21 cellular contexts compared by ENCODE assay signal in genomic region chr3:64490180-64490579, GRCh38.
"Had no signal": no experiment of that assay in that cellular context is flagged by ENCODE, and none has a peak within 500 bp of the region (broad histone marks: within the 10 kb centered on the region; RNA-seq: fewer than 3 reads in every experiment).

No MANE protein-coding gene starts in this region.

- H3K4me1 ChIP-seq: lower lobe of right lung, prostate gland, upper lobe of right lung had no signal

- ATAC-seq: activated CD8-positive, alpha-beta T cell treated with anti-CD3 and anti-CD28 coated beads for 36 hours; activated T-helper 17 cell treated with anti-CD3 and anti-CD28 coated beads, Interleukin-2, amount 50 U/mL, for 72 hours had no signal

- H3K27ac ChIP-seq: lower lobe of right lung, prostate gland, thoracic aorta, upper lobe of right lung had no signal

- H3K27ac Mint-ChIP-seq: activated CD8-positive, alpha-beta T cell treated with anti-CD3 and anti-CD28 coated beads for 36 hours; activated naive CD8-positive, alpha-beta T cell treated with anti-CD3 and anti-CD28 coated beads, Interleukin-2, amount 10 ng/mL, durations not matched to agents 7 days and 5 days; activated T-helper 17 cell treated with anti-CD3 and anti-CD28 coated beads, Interleukin-2, amount 50 U/mL, for 72 hours; mesothelial cell of epicardium; T-helper 2 cell treated with Interferon-gamma antibody and Interleukin-4, amounts not matched to agents 5 μg/mL and 100 μg/mL, for 36 hours had no signal

- DNase-seq: activated CD4-positive, alpha-beta T cell treated with anti-CD3 and anti-CD28 coated beads for 48 hours; activated CD4-positive, CD25-positive, alpha-beta regulatory T cell; activated CD8-positive, alpha-beta T cell treated with anti-CD3 and anti-CD28 coated beads for 36 hours; activated naive CD4-positive, alpha-beta T cell; activated naive CD8-positive, alpha-beta T cell treated with anti-CD3 and anti-CD28 coated beads, Interleukin-2, amount 10 ng/mL, durations not matched to agents 7 days and 5 days; activated T-cell treated with anti-CD3 and anti-CD28 coated beads, Interleukin-2, amount 50 U/mL, for 1 hour; dermis blood vessel endothelial cell; effector memory CD4-positive, alpha-beta T cell; left colon; small intestine; stimulated activated CD4-positive, alpha-beta T cell treated with anti-CD3 and anti-CD28 coated beads, Interleukin-15, amount 100 ng/mL, for 24 hours; stimulated activated CD4-positive, alpha-beta T cell treated with anti-CD3 and anti-CD28 coated beads, Interleukin-2, amount 100 ng/mL, for 48 hours; upper lobe of right lung had no signal

- H3K27me3 ChIP-seq: cardiac muscle cell had no signal

- H3K9me3 ChIP-seq: lower lobe of right lung, prostate gland, thoracic aorta, upper lobe of right lung had no signal

- H3K4me3 ChIP-seq: cardiac muscle cell, prostate gland, thoracic aorta, upper lobe of right lung had no signal

- H3K36me3 Mint-ChIP-seq: activated naive CD8-positive, alpha-beta T cell treated with anti-CD3 and anti-CD28 coated beads, Interleukin-2, amount 10 ng/mL, durations not matched to agents 7 days and 5 days; mesothelial cell of epicardium had no signal

- H3K36me3 ChIP-seq: cardiac muscle cell, lower lobe of right lung, prostate gland, thoracic aorta, upper lobe of right lung had no signal

- H3K9me3 Mint-ChIP-seq: activated CD8-positive, alpha-beta T cell treated with anti-CD3 and anti-CD28 coated beads for 36 hours; activated naive CD8-positive, alpha-beta T cell treated with anti-CD3 and anti-CD28 coated beads, Interleukin-2, amount 10 ng/mL, durations not matched to agents 7 days and 5 days; activated T-helper 17 cell treated with anti-CD3 and anti-CD28 coated beads, Interleukin-2, amount 50 U/mL, for 72 hours; mesothelial cell of epicardium; nephron; T-helper 2 cell treated with Interferon-gamma antibody and Interleukin-4, amounts not matched to agents 5 μg/mL and 100 μg/mL, for 36 hours had no signal
